In genomic region chr4:10025230-10025806, GRCh38 we compare ENCODE assay signal across 24 cellular contexts.
"Had no signal": no experiment of that assay in that cellular context is flagged by ENCODE, and none has a peak within 500 bp of the region (broad histone marks: within the 10 kb centered on the region; RNA-seq: fewer than 3 reads in every experiment).

No MANE protein-coding gene starts in this region.

- H3K9me3 ChIP-seq: left lung, ovary, right atrium auricular region, testis, thyroid gland, transverse colon, upper lobe of left lung, vagina had no signal

- H3K4me1 Mint-ChIP-seq: immature natural killer cell; stimulated activated naive CD8-positive, alpha-beta T cell treated with anti-CD3 and anti-CD28 coated beads, Interleukin-15, amount 100 ng/mL, for 72 hours had no signal

- H3K27me3 Mint-ChIP-seq: progenitor cell of endocrine pancreas; stimulated activated naive CD8-positive, alpha-beta T cell treated with anti-CD3 and anti-CD28 coated beads, Interleukin-15, amount 100 ng/mL, for 72 hours had no signal

- H3K36me3 ChIP-seq: left lung, ovary, right atrium auricular region, thyroid gland, transverse colon, upper lobe of left lung, vagina had no signal

- H3K27me3 ChIP-seq: left lung, ovary, right atrium auricular region, testis, thyroid gland, transverse colon, upper lobe of left lung, vagina had no signal

- H3K27ac Mint-ChIP-seq: immature natural killer cell; mesothelial cell of epicardium; naive B cell; natural killer cell; nephron progenitor cell; progenitor cell of endocrine pancreas; stimulated activated memory B cell treated with anti-CD40 and anti-IgM and Interleukin-4, amounts not matched to agents 10 μg/mL and 1 μg/mL and 100 μg/mL, for 72 hours; stimulated activated naive CD8-positive, alpha-beta T cell treated with anti-CD3 and anti-CD28 coated beads, Interleukin-15, amount 100 ng/mL, for 72 hours had no signal

- H3K36me3 Mint-ChIP-seq: immature natural killer cell; mesothelial cell of epicardium; naive B cell; natural killer cell; stimulated activated memory B cell treated with anti-CD40 and anti-IgM and Interleukin-4, amounts not matched to agents 10 μg/mL and 1 μg/mL and 100 μg/mL, for 72 hours had no signal

- ATAC-seq: left colon; left lung; natural killer cell; sciatic nerve; stimulated activated memory B cell treated with anti-CD40 and anti-IgM and Interleukin-4, amounts not matched to agents 10 μg/mL and 1 μg/mL and 100 μg/mL, for 72 hours; stimulated activated naive CD8-positive, alpha-beta T cell treated with anti-CD3 and anti-CD28 coated beads, Interleukin-15, amount 100 ng/mL, for 72 hours had no signal

- H3K4me3 Mint-ChIP-seq: immature natural killer cell; mesothelial cell of epicardium; naive B cell; natural killer cell; nephron progenitor cell; stimulated activated memory B cell treated with anti-CD40 and anti-IgM and Interleukin-4, amounts not matched to agents 10 μg/mL and 1 μg/mL and 100 μg/mL, for 72 hours; stimulated activated naive CD8-positive, alpha-beta T cell treated with anti-CD3 and anti-CD28 coated beads, Interleukin-15, amount 100 ng/mL, for 72 hours had no signal

- H3K9me3 Mint-ChIP-seq: immature natural killer cell; mesothelial cell of epicardium; naive B cell; natural killer cell; stimulated activated memory B cell treated with anti-CD40 and anti-IgM and Interleukin-4, amounts not matched to agents 10 μg/mL and 1 μg/mL and 100 μg/mL, for 72 hours; stimulated activated naive CD8-positive, alpha-beta T cell treated with anti-CD3 and anti-CD28 coated beads, Interleukin-15, amount 100 ng/mL, for 72 hours had no signal

- H3K4me3 ChIP-seq: left lung, lung, ovary, right atrium auricular region, skin epidermis, testis, thyroid gland, transverse colon, upper lobe of left lung, vagina had no signal

- H3K27ac ChIP-seq: ovary, right atrium auricular region, testis, thyroid gland, transverse colon, vagina had no signal

- DNase-seq: immature natural killer cell; kidney; left colon; left lung; mesendoderm; naive B cell; natural killer cell; nephron progenitor cell; ovary; stimulated activated CD4-positive, alpha-beta T cell treated with anti-CD3 and anti-CD28 coated beads, Interleukin-4, amount 100 ng/mL, for 24 hours; stimulated activated naive CD4-positive, alpha-beta T cell treated with Interleukin-2 at 50 U/mL for 16 hours; stimulated activated naive CD8-positive, alpha-beta T cell treated with anti-CD3 and anti-CD28 coated beads, Interleukin-15, amount 100 ng/mL, for 72 hours; testis; thyroid gland; transverse colon; upper lobe of left lung had no signal
